In genomic region chr12:131222271-131223139, GRCh38 we compare ENCODE assay signal across 9 cellular contexts.
DNase-seq lines count a peak whose midpoint lies in the region; ATAC-seq and TF ChIP-seq lines count a peak whose summit lies in the region.
"Had no signal": no experiment of that assay in that cellular context is flagged by ENCODE, and none has a peak within 500 bp of the region (broad histone marks: within the 10 kb centered on the region; RNA-seq: fewer than 3 reads in every experiment).

No MANE protein-coding gene starts in this region.

- H3K27ac ChIP-seq in breast epithelium (no peak overlapping the region), ascending aorta (no peak overlapping the region)

- H3K27me3 ChIP-seq in breast epithelium: no peaks in the 10 kb centered on the region
- H3K27me3 ChIP-seq in ascending aorta: no peaks in the 10 kb centered on the region

- H3K36me3 ChIP-seq in breast epithelium (no peaks in the 10 kb centered on the region), ascending aorta (no peaks in the 10 kb centered on the region)

- DNase-seq in activated naive CD4-positive, alpha-beta T cell treated with anti-CD3 and anti-CD28 coated beads, Interleukin-2, amount 50 U/mL, for 72 hours (ENCODE audit: low spot score in 2 of 2): no peak
- no peak for DNase-seq in activated naive CD4-positive, alpha-beta T cell treated with Interleukin-2 at 50 U/mL for 16 hours
- DNase-seq in activated naive CD8-positive, alpha-beta T cell treated with anti-CD3 and anti-CD28 coated beads, Interleukin-2, amount 50 U/mL, for 24 hours: no peak
- DNase-seq in type B pancreatic cell (ENCODE audit: extremely low spot score, unreplicated experiment) (no peak), breast epithelium (ENCODE audit: low spot score in 2 of 2) (no peak), ascending aorta (ENCODE audit: low spot score in 2 of 2) (no peak)
- DNase-seq: DMS 273 treated with DMSO at 0.1 percent for 48 hours had no signal

- H3K36me3 Mint-ChIP-seq in activated naive CD4-positive, alpha-beta T cell treated with anti-CD3 and anti-CD28 coated beads, Interleukin-2, amount 50 U/mL, for 72 hours: no peaks in the 10 kb centered on the region
- no peaks in the 10 kb centered on the region for H3K36me3 Mint-ChIP-seq in activated naive CD8-positive, alpha-beta T cell treated with anti-CD3 and anti-CD28 coated beads, Interleukin-2, amount 50 U/mL, for 24 hours (ENCODE audit: low read depth)
- no peaks in the 10 kb centered on the region for H3K36me3 Mint-ChIP-seq in type B pancreatic cell

- H3K4me3 ChIP-seq in breast epithelium: peak overlapping the region in 1 of 3 donors; percentile 17
- no peak overlapping the region for H3K4me3 ChIP-seq in ascending aorta

- peaks cover 15% of the 10 kb centered on the region for H3K27me3 Mint-ChIP-seq in activated naive CD8-positive, alpha-beta T cell treated with anti-CD3 and anti-CD28 coated beads, Interleukin-2, amount 50 U/mL, for 24 hours
- peaks cover 2% of the 10 kb centered on the region for H3K27me3 Mint-ChIP-seq in type B pancreatic cell

- peak; percentile 56 to 60 for ATAC-seq in activated naive CD4-positive, alpha-beta T cell treated with anti-CD3 and anti-CD28 coated beads, Interleukin-2, amount 50 U/mL, for 72 hours
- ATAC-seq in HG03064 (IDR thresholded peaks at IDR 0.05; ENCODE audit: low read depth, unreplicated experiment): peak; percentile 65
- ATAC-seq in activated naive CD8-positive, alpha-beta T cell treated with anti-CD3 and anti-CD28 coated beads, Interleukin-2, amount 50 U/mL, for 24 hours: peak; percentile 55
- no peak for ATAC-seq in esophagus mucosa

- H3K9me3 ChIP-seq in breast epithelium (no peaks in the 10 kb centered on the region), ascending aorta (no peaks in the 10 kb centered on the region)

- no peak overlapping the region for H3K27ac Mint-ChIP-seq in activated naive CD4-positive, alpha-beta T cell treated with anti-CD3 and anti-CD28 coated beads, Interleukin-2, amount 50 U/mL, for 72 hours
- no peak overlapping the region for H3K27ac Mint-ChIP-seq in activated naive CD8-positive, alpha-beta T cell treated with anti-CD3 and anti-CD28 coated beads, Interleukin-2, amount 50 U/mL, for 24 hours
- H3K27ac Mint-ChIP-seq in type B pancreatic cell: peak overlapping the region; percentile 5

- TF ChIP-seq CTCF in type B pancreatic cell (conservative IDR thresholded peaks at IDR 0.05) (no peak), breast epithelium (IDR thresholded peaks at IDR 0.05) (no peak), ascending aorta (IDR thresholded peaks at IDR 0.05) (no peak)

- intact Hi-C loops in breast epithelium (cut with DNase I; ENCODE audit: low total_unique reads): no loop called here
- intact Hi-C loops in ascending aorta (cut with DNase I): no loop called here

- peaks cover 8% of the 10 kb centered on the region for H3K4me1 Mint-ChIP-seq in activated naive CD8-positive, alpha-beta T cell treated with anti-CD3 and anti-CD28 coated beads, Interleukin-2, amount 50 U/mL, for 24 hours
- peaks cover 27% of the 10 kb centered on the region for H3K4me1 Mint-ChIP-seq in type B pancreatic cell (ENCODE audit: unreplicated experiment)

- no peak for TF ChIP-seq POLR2A in breast epithelium (IDR thresholded peaks at IDR 0.05)

- no peak overlapping the region for H3K4me3 Mint-ChIP-seq in activated naive CD8-positive, alpha-beta T cell treated with anti-CD3 and anti-CD28 coated beads, Interleukin-2, amount 50 U/mL, for 24 hours
- H3K4me3 Mint-ChIP-seq in type B pancreatic cell: peak overlapping the region; percentile 3

- H3K4me1 ChIP-seq in breast epithelium: peaks cover 0 to 5% of the 10 kb centered on the region in 2 donors
- no peaks in the 10 kb centered on the region for H3K4me1 ChIP-seq in ascending aorta

- no peaks in the 10 kb centered on the region for H3K9me3 Mint-ChIP-seq in activated naive CD4-positive, alpha-beta T cell treated with anti-CD3 and anti-CD28 coated beads, Interleukin-2, amount 50 U/mL, for 72 hours
- no peaks in the 10 kb centered on the region for H3K9me3 Mint-ChIP-seq in activated naive CD8-positive, alpha-beta T cell treated with anti-CD3 and anti-CD28 coated beads, Interleukin-2, amount 50 U/mL, for 24 hours
- no peaks in the 10 kb centered on the region for H3K9me3 Mint-ChIP-seq in type B pancreatic cell
